In genomic region chr12:68749443-68749842, GRCh38 we compare ENCODE assay signal across 28 cellular contexts. TPM values are rescaled to one million over a fixed set of nuclear protein-coding genes. Genes with fewer than 3 reads are reported as not detected.
DNase-seq lines count a peak whose midpoint lies in the region; ATAC-seq, FAIRE-seq and TF ChIP-seq lines count a peak whose summit lies in the region.
"Had no signal": no experiment of that assay in that cellular context is flagged by ENCODE, and none has a peak within 500 bp of the region (broad histone marks: within the 10 kb centered on the region; RNA-seq: fewer than 3 reads in every experiment).

No MANE protein-coding gene starts in this region.

- no peaks in the 10 kb centered on the region for H3K9me2 ChIP-seq in DOHH2 (replicated peaks; ENCODE audit: control insufficient read depth, low read length)

- peaks cover 26% of the 10 kb centered on the region for H3K4me1 Mint-ChIP-seq in T-helper 17 cell

- no peak overlapping the region for H4K91ac ChIP-seq in trophoblast cell (ENCODE audit: low read depth, low read length)

- no peak overlapping the region for H4K8ac ChIP-seq in trophoblast cell (ENCODE audit: low read depth, low read length)

- H3K4me3 ChIP-seq in DOHH2 (ENCODE audit: low read length) (peak overlapping the region; percentile 99), trophoblast cell (ENCODE audit: low read depth, low read length) (no peak overlapping the region), testis (no peak overlapping the region)
- H3K4me3 ChIP-seq: breast epithelium, MG63, Peyer's patch, transverse colon had no signal

- H2BK12ac ChIP-seq in trophoblast cell (ENCODE audit: low read length) = no peak overlapping the region

- peaks cover 65% of the 10 kb centered on the region for H3K79me2 ChIP-seq in DOHH2 (ENCODE audit: control insufficient read depth, low read length)
- no peaks in the 10 kb centered on the region for H3K79me2 ChIP-seq in trophoblast cell (ENCODE audit: control insufficient read depth, insufficient read depth, low read length, poor library complexity)

- no peak overlapping the region for H3K23ac ChIP-seq in trophoblast cell (ENCODE audit: low read length)

- H3K9me3 ChIP-seq in DOHH2 (ENCODE audit: control insufficient read depth, insufficient read depth, low read length) = no peaks in the 10 kb centered on the region
- H3K9me3 ChIP-seq in T-helper 17 cell (ENCODE audit: control insufficient read depth, low read length, poor library complexity, severe bottlenecking) = no peaks in the 10 kb centered on the region
- H3K9me3 ChIP-seq in trophoblast cell (ENCODE audit: insufficient read depth, low read depth, low read length) = no peaks in the 10 kb centered on the region
- no peaks in the 10 kb centered on the region for H3K9me3 ChIP-seq in testis
- H3K9me3 ChIP-seq: breast epithelium, MG63, Peyer's patch, transverse colon had no signal

- H3K18ac ChIP-seq in trophoblast cell (ENCODE audit: low read length) = no peak overlapping the region

- no peak for FAIRE-seq in GM12891 (lab: Jason Lieb, UNC)
- FAIRE-seq: H54, islet of Langerhans had no signal

- H2AK5ac ChIP-seq in trophoblast cell (ENCODE audit: low read length) = no peak overlapping the region

- no peak for TF ChIP-seq CTCF in DOHH2 (IDR thresholded peaks at IDR 0.05; ENCODE audit: low read depth, low read length, poor library complexity, severe bottlenecking)
- no peak for TF ChIP-seq CTCF in foreskin keratinocyte (conservative IDR thresholded peaks at IDR 0.05)
- no peak for TF ChIP-seq CTCF in testis (IDR thresholded peaks at IDR 0.05)

- no peak overlapping the region for H3K4ac ChIP-seq in trophoblast cell (ENCODE audit: low read depth, low read length)

- DNase-seq in T-helper 17 cell (no peak), medulla oblongata (ENCODE audit: extremely low spot score) (peak; percentile 7), trophoblast cell (no peak), foreskin keratinocyte (no peak), testis (no peak), GM12891 (ENCODE audit: insufficient read length, low spot score) (no peak)
- DNase-seq: activated CD4-positive, alpha-beta T cell treated with anti-CD3 and anti-CD28 coated beads for 4 hours; activated T-cell treated with anti-CD3 and anti-CD28 coated beads for 4 hours; DMS79; effector CD4-positive, alpha-beta T cell; head of caudate nucleus; KG1; MG63; NCI-H1417; NCI-H2029 treated with DMSO at 0.1 percent for 48 hours; NCI-H2227 treated with DMSO at 0.1 percent for 48 hours; NCI-H526 treated with DMSO at 0.1 percent for 48 hours; Peyer's patch; SHP77; stimulated activated CD4-positive, alpha-beta T cell treated with anti-CD3 and anti-CD28 coated beads, Interleukin-4, amount 100 ng/mL, for 24 hours; transverse colon had no signal

- H3K27ac ChIP-seq in DOHH2 (ENCODE audit: low read depth, low read length) = no peak overlapping the region
- H3K27ac ChIP-seq in trophoblast cell (ENCODE audit: low read depth, low read length) = no peak overlapping the region
- H3K27ac ChIP-seq in foreskin keratinocyte = no peak overlapping the region
- no peak overlapping the region for H3K27ac ChIP-seq in testis
- H3K27ac ChIP-seq: epithelial cell of prostate, Peyer's patch, transverse colon had no signal

- no CpG with 5 or more reads among the region's 3 CpGs for WGBS in trophoblast cell (ENCODE audit: extremely low coverage, insufficient coverage, insufficient read length)
- WGBS in testis, 2 donors = 89 to 92% methylated on average over 3 of the region's 3 CpGs

- peak overlapping the region; percentile 81 for H3K27ac Mint-ChIP-seq in T-helper 17 cell
- H3K27ac Mint-ChIP-seq: activated naive CD8-positive, alpha-beta T cell had no signal

- H3K79me1 ChIP-seq in trophoblast cell (ENCODE audit: low read length) = peaks cover 7% of the 10 kb centered on the region

- H3K4me1 ChIP-seq in DOHH2 (ENCODE audit: control insufficient read depth, low read length) (peaks cover 40% of the 10 kb centered on the region), trophoblast cell (ENCODE audit: control insufficient read depth in 1 of 2, insufficient read depth in 2 of 2, low read length in 2 of 2) (no peaks in the 10 kb centered on the region), foreskin keratinocyte (peaks cover 14% of the 10 kb centered on the region), testis (no peaks in the 10 kb centered on the region)
- H3K4me1 ChIP-seq: breast epithelium had no signal

- no peak overlapping the region for H2BK5ac ChIP-seq in trophoblast cell (ENCODE audit: low read depth, low read length, poor library complexity)

- H3K36me3 ChIP-seq in DOHH2 (ENCODE audit: control insufficient read depth, low read length) (peaks cover 83% of the 10 kb centered on the region), trophoblast cell (ENCODE audit: control insufficient read depth in 1 of 2, insufficient read depth in 2 of 2, low read length in 2 of 2) (peaks cover 6 to 10% of the 10 kb centered on the region in 2 experiments), testis (ENCODE audit: low read depth, missing control alignments) (no peaks in the 10 kb centered on the region)
- H3K36me3 ChIP-seq: breast epithelium had no signal

- H3K4me3 Mint-ChIP-seq in T-helper 17 cell = no peak overlapping the region
- H3K4me3 Mint-ChIP-seq: activated naive CD8-positive, alpha-beta T cell had no signal

- H2BK120ac ChIP-seq in trophoblast cell (ENCODE audit: insufficient read depth, low read length, poor library complexity) = no peak overlapping the region

- peaks cover 14% of the 10 kb centered on the region for H3K36me3 Mint-ChIP-seq in T-helper 17 cell (ENCODE audit: low read depth)

- peak overlapping the region; percentile 9 for H3K9ac ChIP-seq in trophoblast cell (ENCODE audit: low read length)

- H3F3A ChIP-seq in DOHH2 (ENCODE audit: control insufficient read depth, insufficient read depth) = peaks cover 10% of the 10 kb centered on the region

- H3K27me3 ChIP-seq in DOHH2 (ENCODE audit: control insufficient read depth, low read length) (no peaks in the 10 kb centered on the region), trophoblast cell (ENCODE audit: insufficient read depth, low read length) (no peaks in the 10 kb centered on the region), foreskin keratinocyte (no peaks in the 10 kb centered on the region), testis (no peaks in the 10 kb centered on the region)
- H3K27me3 ChIP-seq: breast epithelium, MG63, Peyer's patch, transverse colon had no signal

- no peak for TF ChIP-seq POLR2A in testis (IDR thresholded peaks at IDR 0.05)
- no peak for TF ChIP-seq POLR2A in GM12891 (IDR thresholded peaks at IDR 0.05; ENCODE audit: low read depth, low read length)

- H3K4me2 ChIP-seq in DOHH2 (ENCODE audit: low read length) (peak overlapping the region; percentile 93), trophoblast cell (ENCODE audit: low read length) (no peak overlapping the region)

- H4K12ac ChIP-seq in trophoblast cell (ENCODE audit: low read depth, low read length) = no peak overlapping the region

- H3K14ac ChIP-seq in trophoblast cell (ENCODE audit: low read length) = no peak overlapping the region

- no peak overlapping the region for H2AFZ ChIP-seq in trophoblast cell (ENCODE audit: insufficient read depth, low read length, poor library complexity)

- intact Hi-C loops in testis (cut with DNase I; ENCODE audit: low total_unique reads) = no loop called here

- ATAC-seq in T-helper 17 cell (no peak), foreskin keratinocyte (no peak)
- ATAC-seq: left lobe of liver had no signal

- H4K20me1 ChIP-seq in DOHH2 (ENCODE audit: control insufficient read depth, insufficient read depth, low read depth, low read length) = no peaks in the 10 kb centered on the region

- no peaks in the 10 kb centered on the region for H3K27me3 Mint-ChIP-seq in T-helper 17 cell
- H3K27me3 Mint-ChIP-seq: activated naive CD8-positive, alpha-beta T cell had no signal

TF ChIP-seq in GM12891, 5 proteins besides CTCF, POLR2A, EP300 and RAD21:
- no peak for TF ChIP-seq TAF1 (IDR thresholded peaks at IDR 0.05; ENCODE audit: low read depth, low read length)
- no peak for TF ChIP-seq POLR2AphosphoS5 (IDR thresholded peaks at IDR 0.05; ENCODE audit: low read depth, low read length)
- no peak for TF ChIP-seq SPI1 (IDR thresholded peaks at IDR 0.05; ENCODE audit: low read depth, low read length)
- TF ChIP-seq PAX5 (IDR thresholded peaks at IDR 0.05; ENCODE audit: insufficient read depth, low read length, severe bottlenecking) = no peak
- no peak for TF ChIP-seq POU2F2 (IDR thresholded peaks at IDR 0.05; ENCODE audit: low read depth, low read length)

RNA-seq across cellular contexts. Expression of gene SLC35E3, which starts 3.5 kb away (rescaled TPM):
- 1 to 10 TPM; 7.0 to 8.3 TPM for total RNA-seq in T-helper 17 cell
- 5.2 and 5.3 TPM in 2 replicates for polyA plus RNA-seq in trophoblast cell (2013)
- 5.2 and 6.5 TPM in 2 replicates for total RNA-seq in foreskin keratinocyte
- polyA plus RNA-seq in foreskin keratinocyte = 4.0 and 4.1 TPM in 2 replicates
- total RNA-seq in testis = 1 to 10 TPM; 5.2 to 7.1 TPM
- polyA plus RNA-seq in testis (ENCODE audit: insufficient read depth, low read depth, low replicate concordance) = 9.3 TPM
- 4.7 TPM for polyA plus RNA-seq in GM12891 (2012; ENCODE audit: low read depth, missing spikeins)

RNA-seq across cellular contexts. Expression of gene MDM2, which starts 58.5 kb away (rescaled TPM):
- total RNA-seq in T-helper 17 cell = 100 to 1,000 TPM in 1 of 2 donors, 10 to 100 TPM in 1; 96.3 to 101 TPM
- polyA plus RNA-seq in trophoblast cell (2013) = 194 and 207 TPM in 2 replicates
- total RNA-seq in foreskin keratinocyte = 110 and 114 TPM in 2 replicates
- 57.5 and 60.1 TPM in 2 replicates for polyA plus RNA-seq in foreskin keratinocyte
- total RNA-seq in testis = 10 to 100 TPM; 40.6 to 56.1 TPM
- 28.8 TPM for polyA plus RNA-seq in testis (ENCODE audit: insufficient read depth, low read depth, low replicate concordance)
- 44.7 TPM for polyA plus RNA-seq in GM12891 (2012; ENCODE audit: low read depth, missing spikeins)
